In the genomic region with DNA sequence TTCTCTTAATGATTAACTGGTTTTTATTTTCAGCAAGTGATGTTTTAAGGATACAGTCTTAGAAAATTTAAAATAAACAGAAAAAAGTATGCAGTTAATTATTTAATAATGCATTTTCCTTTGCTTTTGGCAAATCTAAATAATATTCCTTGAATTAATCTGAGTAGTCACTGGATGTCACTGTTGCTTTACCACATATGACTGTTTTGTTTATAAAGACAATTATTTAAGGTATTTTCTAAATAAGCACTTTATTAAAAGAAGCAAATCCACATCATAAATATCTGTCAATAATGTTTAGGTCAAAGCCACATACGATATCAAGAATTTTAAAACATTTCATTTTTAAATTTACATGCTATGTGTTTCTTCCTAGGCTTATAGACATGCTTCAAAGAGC, we compare ENCODE assay signal across 23 cellular contexts. TPM values are rescaled to one million over a fixed set of nuclear protein-coding genes. Genes with fewer than 3 reads are reported as not detected.
DNase-seq lines count a peak whose midpoint lies in the region; ATAC-seq and TF ChIP-seq lines count a peak whose summit lies in the region.
"Had no signal": no experiment of that assay in that cellular context is flagged by ENCODE, and none has a peak within 500 bp of the region (broad histone marks: within the 10 kb centered on the region; RNA-seq: fewer than 3 reads in every experiment).

No MANE protein-coding gene starts in this region.

- H3K36me3 ChIP-seq in PC-3 (ENCODE audit: low read depth, low read length) (no peaks in the 10 kb centered on the region), vagina (no peaks in the 10 kb centered on the region)
- H3K36me3 ChIP-seq: gastrocnemius medialis, right atrium auricular region, SJSA1, suprapubic skin had no signal

- peak; percentile 22 for DNase-seq in HCEC 1CT
- no peak for DNase-seq in PC-3
- peak; percentile 4 for DNase-seq in fibroblast of gingiva (ENCODE audit: low read depth)
- no peak for DNase-seq in progenitor cell of endocrine pancreas (ENCODE audit: low spot score, unreplicated experiment)
- no peak for DNase-seq in vagina (ENCODE audit: extremely low spot score in 2 of 2)
- DNase-seq in sciatic nerve (ENCODE audit: low spot score), result no peak
- DNase-seq: activated CD4-positive, alpha-beta T cell treated with anti-CD3 and anti-CD28 coated beads, Interleukin-2, amount 50 U/mL, for 1 hour; activated naive CD4-positive, alpha-beta T cell treated with anti-CD3 and anti-CD28 coated beads, Interleukin-2, amount 10 ng/mL, durations not matched to agents 7 days and 5 days; activated T-cell treated with anti-CD3 and anti-CD28 coated beads for 4 hours; DMS79 treated with DMSO at 0.1 percent for 48 hours; effector memory CD8-positive, alpha-beta T cell; gastrocnemius medialis; NCI-H146; NCI-H345; stimulated activated CD4-positive, alpha-beta T cell treated with anti-CD3 and anti-CD28 coated beads, Interleukin-2, amount 100 ng/mL, for 24 hours had no signal

- peaks cover 1% of the 10 kb centered on the region for H3K4me1 Mint-ChIP-seq in progenitor cell of endocrine pancreas (ENCODE audit: low read depth)
- H3K4me1 Mint-ChIP-seq: activated naive CD4-positive, alpha-beta T cell treated with anti-CD3 and anti-CD28 coated beads, Interleukin-2, amount 10 ng/mL, durations not matched to agents 7 days and 5 days; CD14-positive monocyte; IgD-negative memory B cell had no signal

- no peak overlapping the region for H3K4me3 Mint-ChIP-seq in progenitor cell of endocrine pancreas (ENCODE audit: low read depth)
- H3K4me3 Mint-ChIP-seq: activated naive CD4-positive, alpha-beta T cell treated with anti-CD3 and anti-CD28 coated beads, Interleukin-2, amount 10 ng/mL, durations not matched to agents 7 days and 5 days; CD14-positive monocyte; effector memory CD8-positive, alpha-beta T cell; IgD-negative memory B cell; natural killer cell treated with Interleukin-12 subunit alpha and Interleukin-12 subunit beta and Interleukin-15 and Interleukin-18, amount 100 ng/mL, for 72 hours had no signal

- no peak for TF ChIP-seq POLR2A in vagina (IDR thresholded peaks at IDR 0.05)

- POLR2A ChIA-PET in PC-3 (lab: Charles Lee; ENCODE audit: unreplicated experiment), result no interaction called here

- no peaks in the 10 kb centered on the region for H3F3A ChIP-seq in PC-3 (ENCODE audit: low read length, unreplicated experiment)

- no peaks in the 10 kb centered on the region for H3K27me3 Mint-ChIP-seq in progenitor cell of endocrine pancreas
- H3K27me3 Mint-ChIP-seq: activated naive CD4-positive, alpha-beta T cell treated with anti-CD3 and anti-CD28 coated beads, Interleukin-2, amount 10 ng/mL, durations not matched to agents 7 days and 5 days; effector memory CD8-positive, alpha-beta T cell; IgD-negative memory B cell; natural killer cell treated with Interleukin-12 subunit alpha and Interleukin-12 subunit beta and Interleukin-15 and Interleukin-18, amount 100 ng/mL, for 72 hours had no signal

- no peaks in the 10 kb centered on the region for H3K9me2 ChIP-seq in PC-3 (replicated peaks; ENCODE audit: low read length)

- H3K36me3 Mint-ChIP-seq in progenitor cell of endocrine pancreas (ENCODE audit: insufficient read depth), result no peaks in the 10 kb centered on the region
- H3K36me3 Mint-ChIP-seq: activated naive CD4-positive, alpha-beta T cell treated with anti-CD3 and anti-CD28 coated beads, Interleukin-2, amount 10 ng/mL, durations not matched to agents 7 days and 5 days; CD14-positive monocyte; IgD-negative memory B cell; natural killer cell treated with Interleukin-12 subunit alpha and Interleukin-12 subunit beta and Interleukin-15 and Interleukin-18, amount 100 ng/mL, for 72 hours had no signal

- peaks cover 7% of the 10 kb centered on the region for H3K9me3 Mint-ChIP-seq in progenitor cell of endocrine pancreas (ENCODE audit: low read depth)
- H3K9me3 Mint-ChIP-seq: activated naive CD4-positive, alpha-beta T cell treated with anti-CD3 and anti-CD28 coated beads, Interleukin-2, amount 10 ng/mL, durations not matched to agents 7 days and 5 days had no signal

- H3K27ac ChIP-seq in PC-3 (ENCODE audit: low read length) (no peak overlapping the region), vagina (no peak overlapping the region)
- H3K27ac ChIP-seq: gastrocnemius medialis, right atrium auricular region, SJSA1, suprapubic skin had no signal

- H3K9me3 ChIP-seq in PC-3 (ENCODE audit: low read length) (no peaks in the 10 kb centered on the region), vagina (no peaks in the 10 kb centered on the region)
- H3K9me3 ChIP-seq: gastrocnemius medialis, right atrium auricular region, SJSA1, suprapubic skin had no signal

- no peak overlapping the region for H3K4me2 ChIP-seq in PC-3 (ENCODE audit: low read length)

- H3K27me3 ChIP-seq in PC-3 (ENCODE audit: low read length) (no peaks in the 10 kb centered on the region), vagina (no peaks in the 10 kb centered on the region)
- H3K27me3 ChIP-seq: gastrocnemius medialis, right atrium auricular region, SJSA1, suprapubic skin had no signal

- H3K79me2 ChIP-seq in PC-3 (ENCODE audit: low read length), result no peaks in the 10 kb centered on the region

- no peaks in the 10 kb centered on the region for H3K4me1 ChIP-seq in PC-3 (ENCODE audit: insufficient read depth, low read length)
- no peaks in the 10 kb centered on the region for H3K4me1 ChIP-seq in vagina
- H3K4me1 ChIP-seq: gastrocnemius medialis, right atrium auricular region, SJSA1, suprapubic skin had no signal

- no TSS peak for BruUV-seq in PC-3 (replicated peaks; lab: Mats Ljungman, UMichigan)

- ATAC-seq in PC-3, result no peak
- ATAC-seq in sciatic nerve, result no peak
- ATAC-seq in GM21717 (IDR thresholded peaks at IDR 0.05; ENCODE audit: unreplicated experiment), result no peak
- ATAC-seq: effector memory CD8-positive, alpha-beta T cell; gastrocnemius medialis; natural killer cell treated with Interleukin-12 subunit alpha and Interleukin-12 subunit beta and Interleukin-15 and Interleukin-18, amount 100 ng/mL, for 72 hours had no signal

- no peaks in the 10 kb centered on the region for H4K20me1 ChIP-seq in PC-3 (ENCODE audit: low read length)

- no peak overlapping the region for H3K9ac ChIP-seq in PC-3 (ENCODE audit: low read length)

- TF ChIP-seq CTCF in PC-3 (conservative IDR thresholded peaks at IDR 0.05; ENCODE audit: low read depth, low read length) (peak; percentile 45; the same call in 1 of the 2 replicates), progenitor cell of endocrine pancreas (IDR thresholded peaks at IDR 0.05; ENCODE audit: unreplicated experiment) (peak; percentile 21), vagina (IDR thresholded peaks at IDR 0.05) (no peak)

- no peak overlapping the region for H2AFZ ChIP-seq in PC-3 (ENCODE audit: low read length)

- CTCF ChIA-PET in PC-3 (lab: Charles Lee), result no interaction called here

- intact Hi-C loops in PC-3 (cut with micrococcal nuclease) (loop anchor here (1.0 to 5.0 kb wide), 4 partner anchors 248 to 1388 kb away; a partner anchor contains a TSS), vagina (cut with DNase I) (no loop called here), sciatic nerve (cut with DNase I) (loop anchor here (10.0 kb wide), 1 partner anchor 920 kb away; no protein-coding TSS in a partner anchor)

- no peak overlapping the region for H3K27ac Mint-ChIP-seq in progenitor cell of endocrine pancreas
- H3K27ac Mint-ChIP-seq: activated naive CD4-positive, alpha-beta T cell treated with anti-CD3 and anti-CD28 coated beads, Interleukin-2, amount 10 ng/mL, durations not matched to agents 7 days and 5 days; CD14-positive monocyte; effector memory CD8-positive, alpha-beta T cell; IgD-negative memory B cell; natural killer cell treated with Interleukin-12 subunit alpha and Interleukin-12 subunit beta and Interleukin-15 and Interleukin-18, amount 100 ng/mL, for 72 hours had no signal

- H3K4me3 ChIP-seq in PC-3 (ENCODE audit: low read length), result no peak overlapping the region
- no peak overlapping the region for H3K4me3 ChIP-seq in vagina
- H3K4me3 ChIP-seq: gastrocnemius medialis, lung, right atrium auricular region, SJSA1, suprapubic skin had no signal

RNA-seq across cellular contexts. Expression of a gene that starts 40.6 kb away (rescaled TPM):
- 15.0 and 16.0 TPM in 2 replicates for total RNA-seq in PC-3 (2014; rRNA removed)
- total RNA-seq in progenitor cell of endocrine pancreas, result 17.5 and 23.5 TPM in 2 replicates
- 68.8 TPM for total RNA-seq in vagina
- 106 TPM for total RNA-seq in sciatic nerve

Comparison
In these comparisons a context has a peak if more than half of its experiments do, and no peak if none do; other contexts are left out.
1. DNase-seq: peak in HCEC 1CT (single experiment) and fibroblast of gingiva (single experiment); none in PC-3 (single experiment), progenitor cell of endocrine pancreas (single experiment), vagina (0 of 2) and sciatic nerve (single experiment).
2. CTCF ChIP-seq: peak in PC-3 (single experiment) and progenitor cell of endocrine pancreas (single experiment); none in vagina (0 of 3).